ENCODE assay signal across 30 cellular contexts in genomic region chr21:41593784-41594138, GRCh38.
DNase-seq lines count a peak whose midpoint lies in the region; ATAC-seq and TF ChIP-seq lines count a peak whose summit lies in the region.
"Had no signal": no experiment of that assay in that cellular context is flagged by ENCODE, and none has a peak within 500 bp of the region (broad histone marks: within the 10 kb centered on the region; RNA-seq: fewer than 3 reads in every experiment).

No MANE protein-coding gene starts in this region.

- no peak overlapping the region for H3K9ac ChIP-seq in H9 (ENCODE audit: extremely low read depth, insufficient read length, low read length)
- H3K9ac ChIP-seq in duodenal mucosa (ENCODE audit: low read depth in 1 of 2, low read length in 2 of 2), result peak overlapping the region in 1 of 2 donors; percentile 7
- H3K9ac ChIP-seq: parathyroid adenoma had no signal

- H2BK12ac ChIP-seq in H9 (ENCODE audit: insufficient read length, low read depth, low read length), result no peak overlapping the region

- H3K79me2 ChIP-seq in H9 (ENCODE audit: insufficient read depth, low read length), result no peaks in the 10 kb centered on the region
- H3K79me2 ChIP-seq: parathyroid adenoma had no signal

- peaks cover 0 to 3% (median 0%) of the 10 kb centered on the region in 3 experiments; a peak in 1 of 7 replicates for H3K36me3 Mint-ChIP-seq in H9 (ENCODE audit: insufficient read depth in 1 of 3, low read depth in 3 of 3)
- H3K36me3 Mint-ChIP-seq in activated CD8-positive, alpha-beta T cell treated with anti-CD3 and anti-CD28 coated beads, Interleukin-2, amount 10 ng/mL, durations not matched to agents 7 days and 5 days (ENCODE audit: low read depth), result no peaks in the 10 kb centered on the region
- H3K36me3 Mint-ChIP-seq: activated naive CD8-positive, alpha-beta T cell; CD14-positive monocyte had no signal

- no peak for TF ChIP-seq EP300 in suprapubic skin (IDR thresholded peaks at IDR 0.05)

- H3K4me3 Mint-ChIP-seq in H9, result peak overlapping the region in 1 of 2 experiments; percentile 14; a peak in 1 of 5 replicates
- H3K4me3 Mint-ChIP-seq in stimulated activated naive CD8-positive, alpha-beta T cell treated with anti-CD3 and anti-CD28 coated beads, Interleukin-15, amount 100 ng/mL, for 72 hours, result no peak overlapping the region
- H3K4me3 Mint-ChIP-seq in activated CD8-positive, alpha-beta T cell treated with anti-CD3 and anti-CD28 coated beads, Interleukin-2, amount 10 ng/mL, durations not matched to agents 7 days and 5 days, result no peak overlapping the region
- H3K4me3 Mint-ChIP-seq: activated naive CD8-positive, alpha-beta T cell; activated T-helper 17 cell treated with anti-CD3 and anti-CD28 coated beads, Interleukin-2, amount 50 U/mL, for 72 hours; CD14-positive monocyte; dendritic cell treated with granulocyte-macrophage colony-stimulating factor and Interleukin-4, amounts not matched to agents 40 ng/mL and 50 ng/mL, for 4 days; neural crest cell had no signal

- ATAC-seq in lung (ENCODE audit: insufficient read depth, low FRiP score) (peak; percentile 60), HG02798 (IDR thresholded peaks at IDR 0.05; ENCODE audit: poor library complexity, unreplicated experiment) (no peak)
- no peak for ATAC-seq in stimulated activated naive CD8-positive, alpha-beta T cell treated with anti-CD3 and anti-CD28 coated beads, Interleukin-15, amount 100 ng/mL, for 72 hours
- ATAC-seq in activated CD8-positive, alpha-beta T cell treated with anti-CD3 and anti-CD28 coated beads, Interleukin-2, amount 10 ng/mL, durations not matched to agents 7 days and 5 days, result no peak
- ATAC-seq: activated T-helper 17 cell treated with anti-CD3 and anti-CD28 coated beads, Interleukin-2, amount 50 U/mL, for 72 hours; right cardiac atrium had no signal

- CTCF ChIA-PET in activated CD8-positive, alpha-beta T cell treated with anti-CD3 and anti-CD28 coated beads, Interleukin-2, amount 10 ng/mL, durations not matched to agents 7 days and 5 days (lab: Charles Lee), result interaction anchor here (1.1 kb wide), 1 partner anchor 311 kb away, joined by 3 read pairs; no protein-coding TSS in a partner anchor

- TF ChIP-seq CTCF in H9 (conservative IDR thresholded peaks at IDR 0.05), result no peak
- TF ChIP-seq CTCF in lung (IDR thresholded peaks at IDR 0.05; ENCODE audit: control extremely low read depth, extremely low read depth), result no peak
- TF ChIP-seq CTCF in suprapubic skin (IDR thresholded peaks at IDR 0.05), result no peak

- no peaks in the 10 kb centered on the region for H3K9me3 ChIP-seq in H9 (ENCODE audit: control insufficient read depth, low read depth, low read length)
- H3K9me3 ChIP-seq in duodenal mucosa (ENCODE audit: control insufficient read depth in 1 of 2, low read length in 2 of 2), result no peaks in the 10 kb centered on the region
- H3K9me3 ChIP-seq in lung (ENCODE audit: control insufficient read depth in 2 of 2, insufficient read depth in 1 of 2, low read length in 1 of 2), result peaks cover 0 to 3% of the 10 kb centered on the region in 2 donors
- no peaks in the 10 kb centered on the region for H3K9me3 ChIP-seq in suprapubic skin
- H3K9me3 ChIP-seq: esophagus squamous epithelium, SJSA1, vagina had no signal

- H4K20me1 ChIP-seq in H9 (ENCODE audit: control insufficient read depth, insufficient read depth, insufficient read length), result no peaks in the 10 kb centered on the region

- H3K27ac ChIP-seq in H9 (ENCODE audit: insufficient read length, low read depth, low read length) (no peak overlapping the region), duodenal mucosa (ENCODE audit: low read depth, low read length) (peak overlapping the region; percentile 44), lung (ENCODE audit: low read depth in 1 of 2, low read length in 1 of 2) (peak overlapping the region in 1 of 2 donors; percentile 73), suprapubic skin (no peak overlapping the region)
- H3K27ac ChIP-seq: cardiac muscle cell, esophagus squamous epithelium, parathyroid adenoma, SJSA1, vagina had no signal

- H3K4me3 ChIP-seq in duodenal mucosa (ENCODE audit: low read depth in 1 of 2, low read length in 2 of 2), result peak overlapping the region in 1 of 2 donors; percentile 1
- no peak overlapping the region for H3K4me3 ChIP-seq in lung
- no peak overlapping the region for H3K4me3 ChIP-seq in suprapubic skin
- H3K4me3 ChIP-seq: cardiac muscle cell, esophagus squamous epithelium, SJSA1, vagina had no signal

- H3K27ac Mint-ChIP-seq in H9, result peak overlapping the region in 2 of 3 experiments; percentile 18 to 69; a peak in 2 of 7 replicates
- no peak overlapping the region for H3K27ac Mint-ChIP-seq in stimulated activated naive CD8-positive, alpha-beta T cell treated with anti-CD3 and anti-CD28 coated beads, Interleukin-15, amount 100 ng/mL, for 72 hours
- H3K27ac Mint-ChIP-seq in activated CD8-positive, alpha-beta T cell treated with anti-CD3 and anti-CD28 coated beads, Interleukin-2, amount 10 ng/mL, durations not matched to agents 7 days and 5 days, result no peak overlapping the region
- H3K27ac Mint-ChIP-seq: activated naive CD8-positive, alpha-beta T cell; activated T-helper 17 cell treated with anti-CD3 and anti-CD28 coated beads, Interleukin-2, amount 50 U/mL, for 72 hours; dendritic cell treated with granulocyte-macrophage colony-stimulating factor and Interleukin-4, amounts not matched to agents 40 ng/mL and 50 ng/mL, for 4 days had no signal

- no peaks in the 10 kb centered on the region for H3K79me1 ChIP-seq in H9 (ENCODE audit: insufficient read depth, low read depth, low read length, poor library complexity, severe bottlenecking)

- no peak overlapping the region for H3K23ac ChIP-seq in H9 (ENCODE audit: insufficient read length, low read depth, low read length)

- no peak overlapping the region for H2AK5ac ChIP-seq in H9 (ENCODE audit: insufficient read length, low read length)

- peaks cover 67% of the 10 kb centered on the region for H3K27me3 Mint-ChIP-seq in H9 (ENCODE audit: low read depth)
- no peaks in the 10 kb centered on the region for H3K27me3 Mint-ChIP-seq in stimulated activated naive CD8-positive, alpha-beta T cell treated with anti-CD3 and anti-CD28 coated beads, Interleukin-15, amount 100 ng/mL, for 72 hours
- no peaks in the 10 kb centered on the region for H3K27me3 Mint-ChIP-seq in activated CD8-positive, alpha-beta T cell treated with anti-CD3 and anti-CD28 coated beads, Interleukin-2, amount 10 ng/mL, durations not matched to agents 7 days and 5 days (ENCODE audit: low read depth)

- no CpG with 5 or more reads among the region's 4 CpGs for WGBS in H9 (ENCODE audit: extremely low coverage, insufficient read length, low lambda C conversion rate)
- WGBS in lung, 2 donors, result 66 to 75% methylated on average over 4 of the region's 4 CpGs
- WGBS in suprapubic skin, result 73% methylated on average over 4 of the region's 4 CpGs

- no peak overlapping the region for H2BK120ac ChIP-seq in H9 (ENCODE audit: low read depth, low read length, poor library complexity, severe bottlenecking)

- H2BK20ac ChIP-seq in H9 (ENCODE audit: low read depth, low read length, poor library complexity, severe bottlenecking), result no peak overlapping the region

- DNase-seq in H9, result no peak
- DNase-seq in lung (ENCODE audit: low spot score), result peak; percentile 71
- peak; percentile 13 to 57 for DNase-seq in suprapubic skin (ENCODE audit: low spot score in 2 of 2)
- DNase-seq in NCI-H748 treated with DMSO at 0.1 percent for 48 hours (lab: John Stamatoyannopoulos, UW), result no peak
- DNase-seq in stimulated activated naive CD8-positive, alpha-beta T cell treated with anti-CD3 and anti-CD28 coated beads, Interleukin-15, amount 100 ng/mL, for 72 hours, result no peak
- DNase-seq in activated CD8-positive, alpha-beta T cell treated with anti-CD3 and anti-CD28 coated beads, Interleukin-2, amount 10 ng/mL, durations not matched to agents 7 days and 5 days, result no peak
- DNase-seq: activated CD4-positive, CD25-positive, alpha-beta regulatory T cell; anterior cingulate cortex; EL; esophagus squamous epithelium; foreskin melanocyte; hippocampal formation; KBM-7; NCI-H1105 treated with DMSO at 0.1 percent for 48 hours; NCI-H1930; NCI-H526; right cardiac atrium; stimulated activated CD4-positive, alpha-beta T cell treated with anti-CD3 and anti-CD28 coated beads, Interleukin-2, amount 100 ng/mL, for 48 hours; substantia nigra had no signal

- no peak overlapping the region for H3K18ac ChIP-seq in H9 (ENCODE audit: insufficient read length, low read depth, low read length)

- POLR2A ChIA-PET in activated CD8-positive, alpha-beta T cell treated with anti-CD3 and anti-CD28 coated beads, Interleukin-2, amount 10 ng/mL, durations not matched to agents 7 days and 5 days (lab: Charles Lee), result no interaction called here

- TF ChIP-seq POLR2A in suprapubic skin (IDR thresholded peaks at IDR 0.05), result no peak

- H4K8ac ChIP-seq in H9 (replicated peaks; ENCODE audit: insufficient read length, low read depth, low read length), result no peak overlapping the region

- H3K27me3 ChIP-seq in H9 (ENCODE audit: insufficient read depth, low read length) (no peaks in the 10 kb centered on the region; the same call in 1 of the 2 replicates), duodenal mucosa (ENCODE audit: control insufficient read depth in 1 of 2, insufficient read depth in 2 of 2, low read length in 2 of 2) (no peaks in the 10 kb centered on the region), lung (ENCODE audit: control insufficient read depth, insufficient read depth) (no peaks in the 10 kb centered on the region), suprapubic skin (peaks cover 4% of the 10 kb centered on the region)
- H3K27me3 ChIP-seq: cardiac muscle cell, SJSA1, vagina had no signal

- no peak overlapping the region for H3T11ph ChIP-seq in H9 (ENCODE audit: low read length)

- no peaks in the 10 kb centered on the region; a peak in 2 of 5 replicates for H3K9me3 Mint-ChIP-seq in H9
- H3K9me3 Mint-ChIP-seq in stimulated activated naive CD8-positive, alpha-beta T cell treated with anti-CD3 and anti-CD28 coated beads, Interleukin-15, amount 100 ng/mL, for 72 hours, result peaks cover 0 to 3% of the 10 kb centered on the region in 2 donors
- H3K9me3 Mint-ChIP-seq in activated CD8-positive, alpha-beta T cell treated with anti-CD3 and anti-CD28 coated beads, Interleukin-2, amount 10 ng/mL, durations not matched to agents 7 days and 5 days (ENCODE audit: insufficient read depth), result no peaks in the 10 kb centered on the region
- H3K9me3 Mint-ChIP-seq: activated T-helper 17 cell treated with anti-CD3 and anti-CD28 coated beads, Interleukin-2, amount 50 U/mL, for 72 hours; dendritic cell treated with granulocyte-macrophage colony-stimulating factor and Interleukin-4, amounts not matched to agents 40 ng/mL and 50 ng/mL, for 4 days had no signal

- H4K5ac ChIP-seq in H9 (ENCODE audit: insufficient read length, low read depth, low read length), result no peak overlapping the region

- peak overlapping the region; percentile 8 for H3K4me2 ChIP-seq in H9 (ENCODE audit: insufficient read depth, insufficient read length, low read length)

- peaks cover 27 to 28% of the 10 kb centered on the region in 2 experiments for H3K4me1 Mint-ChIP-seq in H9
- peaks cover 2% of the 10 kb centered on the region for H3K4me1 Mint-ChIP-seq in stimulated activated naive CD8-positive, alpha-beta T cell treated with anti-CD3 and anti-CD28 coated beads, Interleukin-15, amount 100 ng/mL, for 72 hours
- no peaks in the 10 kb centered on the region for H3K4me1 Mint-ChIP-seq in activated CD8-positive, alpha-beta T cell treated with anti-CD3 and anti-CD28 coated beads, Interleukin-2, amount 10 ng/mL, durations not matched to agents 7 days and 5 days (ENCODE audit: low read depth)
- H3K4me1 Mint-ChIP-seq: activated T-helper 17 cell treated with anti-CD3 and anti-CD28 coated beads, Interleukin-2, amount 50 U/mL, for 72 hours; CD14-positive monocyte; neural crest cell had no signal

- H3K36me3 ChIP-seq in duodenal mucosa (ENCODE audit: control insufficient read depth in 1 of 2, insufficient read depth in 2 of 2, low read length in 2 of 2) (no peaks in the 10 kb centered on the region), lung (ENCODE audit: control insufficient read depth in 2 of 2, insufficient read depth in 2 of 2, low read length in 2 of 2) (no peaks in the 10 kb centered on the region), suprapubic skin (no peaks in the 10 kb centered on the region)
- H3K36me3 ChIP-seq: cardiac muscle cell, esophagus squamous epithelium, SJSA1, vagina had no signal

- no peak overlapping the region for H2BK15ac ChIP-seq in H9 (ENCODE audit: low read depth, low read length)

- H3K4ac ChIP-seq in H9 (ENCODE audit: low read depth, low read length), result no peak overlapping the region

- H3K56ac ChIP-seq in H9 (ENCODE audit: insufficient read length, low read depth, low read length), result no peak overlapping the region

- peaks cover 10% of the 10 kb centered on the region for H3K4me1 ChIP-seq in H9 (ENCODE audit: insufficient read depth, low read length)
- peaks cover 20 to 27% of the 10 kb centered on the region in 2 donors for H3K4me1 ChIP-seq in duodenal mucosa (ENCODE audit: control insufficient read depth in 1 of 2, insufficient read depth in 2 of 2, low read length in 2 of 2)
- no peaks in the 10 kb centered on the region for H3K4me1 ChIP-seq in lung (ENCODE audit: control insufficient read depth in 2 of 2, insufficient read depth in 2 of 2, low read length in 2 of 2)
- H3K4me1 ChIP-seq in suprapubic skin, result no peaks in the 10 kb centered on the region
- H3K4me1 ChIP-seq: parathyroid adenoma, SJSA1, vagina had no signal

- no peak overlapping the region for H3K14ac ChIP-seq in H9 (ENCODE audit: insufficient read depth, low read length)

- no peaks in the 10 kb centered on the region for H3K23me2 ChIP-seq in H9 (ENCODE audit: insufficient read length, low read depth, low read length, poor library complexity, severe bottlenecking)

- no peak overlapping the region for H2AFZ ChIP-seq in H9 (ENCODE audit: low read length)
- H2AFZ ChIP-seq: parathyroid adenoma had no signal

- H2BK5ac ChIP-seq in H9 (ENCODE audit: insufficient read length, low read length), result no peak overlapping the region

- no peak overlapping the region for H4K91ac ChIP-seq in H9 (ENCODE audit: insufficient read length, low read depth, low read length)

Comparison
In these comparisons a context has a peak if more than half of its experiments do, and no peak if none do; other contexts are left out.
1. DNase-seq: peak in lung (single experiment) and suprapubic skin (2 of 2); none in H9 (single experiment), NCI-H748 treated with DMSO at 0.1 percent for 48 hours (single experiment), stimulated activated naive CD8-positive, alpha-beta T cell treated with anti-CD3 and anti-CD28 coated beads, Interleukin-15, amount 100 ng/mL, for 72 hours (0 of 2) and activated CD8-positive, alpha-beta T cell treated with anti-CD3 and anti-CD28 coated beads, Interleukin-2, amount 10 ng/mL, durations not matched to agents 7 days and 5 days (single experiment).
2. H3K27ac Mint-ChIP-seq: peak in H9 (2 of 3); none in stimulated activated naive CD8-positive, alpha-beta T cell treated with anti-CD3 and anti-CD28 coated beads, Interleukin-15, amount 100 ng/mL, for 72 hours (0 of 2) and activated CD8-positive, alpha-beta T cell treated with anti-CD3 and anti-CD28 coated beads, Interleukin-2, amount 10 ng/mL, durations not matched to agents 7 days and 5 days (single experiment).